In genomic region chr2:3418766-3419165, GRCh38 we compare ENCODE assay signal across 22 cellular contexts.
"Had no signal": no experiment of that assay in that cellular context is flagged by ENCODE, and none has a peak within 500 bp of the region (broad histone marks: within the 10 kb centered on the region; RNA-seq: fewer than 3 reads in every experiment).

No MANE protein-coding gene starts in this region.

- H3K9me3 Mint-ChIP-seq: activated naive CD8-positive, alpha-beta T cell treated with anti-CD3 and anti-CD28 coated beads, Interleukin-2, amount 50 U/mL, for 24 hours; activated T-helper 2 cell treated with anti-CD3 and anti-CD28 coated beads, Interferon-gamma antibody, Interleukin-2, Interleukin-4, amounts not matched to agents 10 μg/mL and 5 μg/mL and 100 μg/mL, durations not matched to agents 14 hours and 24 hours and 36 hours; central memory CD8-positive, alpha-beta T cell; immature natural killer cell; naive thymus-derived CD4-positive, alpha-beta T cell had no signal

- H3K9me3 ChIP-seq: esophagus squamous epithelium, heart right ventricle, left ventricle myocardium inferior, mucosa of descending colon, spleen, tibial artery had no signal

- ATAC-seq: activated naive CD8-positive, alpha-beta T cell treated with anti-CD3 and anti-CD28 coated beads, Interleukin-2, amount 50 U/mL, for 24 hours; heart right ventricle; mucosa of descending colon; naive thymus-derived CD4-positive, alpha-beta T cell had no signal

- H3K4me3 ChIP-seq: coronary artery, esophagus squamous epithelium, heart right ventricle, left ventricle myocardium inferior, mucosa of descending colon, spleen, tibial artery had no signal

- DNase-seq: activated CD4-positive, alpha-beta T cell treated with anti-CD3 and anti-CD28 coated beads for 1 hour; activated naive CD4-positive, alpha-beta T cell treated with Interleukin-2 at 50 U/mL for 16 hours; activated naive CD8-positive, alpha-beta T cell treated with anti-CD3 and anti-CD28 coated beads, Interleukin-2, amount 50 U/mL, for 24 hours; activated T-cell treated with anti-CD3 and anti-CD28 coated beads for 4 hours; aorta; esophagus squamous epithelium; heart right ventricle; immature natural killer cell; kidney glomerular epithelial cell; left ventricle myocardium inferior; mucosa of descending colon; naive thymus-derived CD4-positive, alpha-beta T cell; retina; spleen; stimulated activated naive CD4-positive, alpha-beta T cell treated with Interleukin-2 at 50 U/mL for 16 hours; substantia nigra; T-helper 2 cell; tibial artery had no signal

- H3K27ac Mint-ChIP-seq: activated naive CD8-positive, alpha-beta T cell treated with anti-CD3 and anti-CD28 coated beads, Interleukin-2, amount 50 U/mL, for 24 hours; activated T-helper 2 cell treated with anti-CD3 and anti-CD28 coated beads, Interferon-gamma antibody, Interleukin-2, Interleukin-4, amounts not matched to agents 10 μg/mL and 5 μg/mL and 100 μg/mL, durations not matched to agents 14 hours and 24 hours and 36 hours had no signal

- H3K27me3 Mint-ChIP-seq: activated naive CD8-positive, alpha-beta T cell treated with anti-CD3 and anti-CD28 coated beads, Interleukin-2, amount 50 U/mL, for 24 hours; central memory CD8-positive, alpha-beta T cell; naive thymus-derived CD4-positive, alpha-beta T cell had no signal

- H3K4me1 ChIP-seq: esophagus squamous epithelium, tibial artery had no signal

- H3K4me3 Mint-ChIP-seq: activated naive CD8-positive, alpha-beta T cell treated with anti-CD3 and anti-CD28 coated beads, Interleukin-2, amount 50 U/mL, for 24 hours; central memory CD8-positive, alpha-beta T cell; immature natural killer cell; naive thymus-derived CD4-positive, alpha-beta T cell had no signal

- H3K27ac ChIP-seq: coronary artery, esophagus squamous epithelium, heart right ventricle, left ventricle myocardium inferior, spleen, tibial artery, VCaP had no signal

- H3K27me3 ChIP-seq: esophagus squamous epithelium, heart right ventricle, spleen, tibial artery had no signal
